In the genomic region with DNA sequence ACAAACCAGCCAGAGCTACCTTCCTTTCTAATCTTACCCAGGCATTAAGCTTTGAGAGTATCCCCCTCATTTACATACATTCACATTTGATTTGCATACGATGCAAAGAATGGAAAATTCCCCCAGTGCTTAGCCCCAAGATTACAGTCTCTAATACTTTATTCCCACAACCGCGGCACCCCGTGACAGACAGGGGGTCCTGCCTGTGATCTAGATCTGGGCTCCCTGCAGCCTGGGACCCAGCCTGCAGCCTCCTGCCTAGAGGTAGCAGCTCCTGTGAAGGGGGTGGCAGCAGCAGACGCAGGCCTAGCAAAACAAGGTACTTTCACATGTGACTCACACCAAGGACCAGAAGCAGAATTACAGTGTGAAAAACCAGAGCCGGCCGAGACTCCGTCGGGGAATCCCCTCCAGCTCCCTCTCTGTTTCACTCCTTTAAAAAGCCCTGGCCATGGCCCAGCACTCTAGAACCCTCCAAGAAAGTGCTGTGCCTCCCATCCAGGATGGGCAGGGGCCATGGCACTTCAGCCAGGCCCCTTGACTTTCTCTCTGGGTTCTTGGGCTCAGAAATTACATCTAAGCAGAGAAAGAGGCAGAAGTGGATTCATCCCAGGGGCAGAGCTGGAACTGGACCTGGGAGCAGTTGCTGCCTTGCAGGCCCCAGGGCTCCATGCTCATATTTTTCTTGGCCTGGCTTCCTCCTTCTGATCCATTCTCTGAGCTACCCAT, we compare ENCODE assay signal across 9 cellular contexts. TPM values are rescaled to one million over a fixed set of nuclear protein-coding genes. Genes with fewer than 3 reads are reported as not detected.
DNase-seq lines count a peak whose midpoint lies in the region; ATAC-seq and TF ChIP-seq lines count a peak whose summit lies in the region.
"Had no signal": no experiment of that assay in that cellular context is flagged by ENCODE, and none has a peak within 500 bp of the region (broad histone marks: within the 10 kb centered on the region; RNA-seq: fewer than 3 reads in every experiment).

No MANE protein-coding gene starts in this region.

- no peak overlapping the region for H3K4me2 ChIP-seq in neural progenitor cell

- H2AFZ ChIP-seq in neural progenitor cell (replicated peaks): peak overlapping the region; percentile 59

- peak; percentile 61 for ATAC-seq in GM18858 (IDR thresholded peaks at IDR 0.05; ENCODE audit: unreplicated experiment)
- peak; percentile 89 for ATAC-seq in HG02938 (IDR thresholded peaks at IDR 0.05; ENCODE audit: unreplicated experiment)

- H3K27ac Mint-ChIP-seq in neural progenitor cell: no peak overlapping the region
- H3K27ac Mint-ChIP-seq in nephron progenitor cell: no peak overlapping the region

- no peak overlapping the region for H3K27ac ChIP-seq in neural progenitor cell
- H3K27ac ChIP-seq: VCaP had no signal

- H3K79me2 ChIP-seq in neural progenitor cell (ENCODE audit: low read depth): no peaks in the 10 kb centered on the region

- H3K9me3 Mint-ChIP-seq in neural progenitor cell (no peaks in the 10 kb centered on the region), nephron progenitor cell (no peaks in the 10 kb centered on the region)

- peak overlapping the region; percentile 30 for H3K4me3 Mint-ChIP-seq in neural progenitor cell
- no peak overlapping the region for H3K4me3 Mint-ChIP-seq in nephron progenitor cell

- no peak overlapping the region for H3K9ac ChIP-seq in neural progenitor cell

- no peaks in the 10 kb centered on the region for H3K36me3 Mint-ChIP-seq in neural progenitor cell
- no peaks in the 10 kb centered on the region for H3K36me3 Mint-ChIP-seq in nephron progenitor cell (ENCODE audit: low read depth)

- peaks cover 8% of the 10 kb centered on the region for H3K27me3 Mint-ChIP-seq in neural progenitor cell (ENCODE audit: insufficient read depth, low read depth)
- H3K27me3 Mint-ChIP-seq in nephron progenitor cell (ENCODE audit: low read depth, poor library complexity): peaks cover 3% of the 10 kb centered on the region

- no peaks in the 10 kb centered on the region for H3K9me3 ChIP-seq in neural progenitor cell (ENCODE audit: low read depth)

- TF ChIP-seq CTCF in neural progenitor cell (IDR thresholded peaks at IDR 0.05) (no peak), nephron progenitor cell (IDR thresholded peaks at IDR 0.05) (no peak)

- H4K20me1 ChIP-seq in neural progenitor cell (ENCODE audit: low read depth): no peaks in the 10 kb centered on the region

- H3K36me3 ChIP-seq in neural progenitor cell: no peaks in the 10 kb centered on the region

- peaks cover 23% of the 10 kb centered on the region for H3F3A ChIP-seq in neural progenitor cell (ENCODE audit: low read depth)

- H3K4me1 Mint-ChIP-seq in neural progenitor cell: peaks cover 42% of the 10 kb centered on the region
- H3K4me1 Mint-ChIP-seq in nephron progenitor cell: peaks cover 45% of the 10 kb centered on the region

- DNase-seq in T follicular helper cell (ENCODE audit: low read depth): peak; percentile 73
- DNase-seq in amniotic epithelial cell (ENCODE audit: low read depth): peak; percentile 65
- peak; percentile 18 for DNase-seq in neural progenitor cell (ENCODE audit: low spot score)
- no peak for DNase-seq in nephron progenitor cell
- no peak for DNase-seq in pons (ENCODE audit: low spot score)
- no peak for DNase-seq in COLO829 (ENCODE audit: low spot score)

- H3K4me1 ChIP-seq in neural progenitor cell: peaks cover 27% of the 10 kb centered on the region

- no peak overlapping the region for H3K4me3 ChIP-seq in neural progenitor cell

- no peaks in the 10 kb centered on the region for H3K27me3 ChIP-seq in neural progenitor cell

RNA-seq across cellular contexts. Expression of a gene that starts 14.0 kb away (rescaled TPM):
- 0.73 and 1.8 TPM in 2 replicates for total RNA-seq in neural progenitor cell (ENCODE audit: low replicate concordance)

Comparison
In these comparisons a context has a peak if more than half of its experiments do, and no peak if none do; other contexts are left out.
1. DNase-seq: peak in T follicular helper cell (single experiment), amniotic epithelial cell (single experiment) and neural progenitor cell (single experiment); none in nephron progenitor cell (single experiment), pons (single experiment) and COLO829 (single experiment).